7 cellular contexts compared by ENCODE assay signal in the genomic region with DNA sequence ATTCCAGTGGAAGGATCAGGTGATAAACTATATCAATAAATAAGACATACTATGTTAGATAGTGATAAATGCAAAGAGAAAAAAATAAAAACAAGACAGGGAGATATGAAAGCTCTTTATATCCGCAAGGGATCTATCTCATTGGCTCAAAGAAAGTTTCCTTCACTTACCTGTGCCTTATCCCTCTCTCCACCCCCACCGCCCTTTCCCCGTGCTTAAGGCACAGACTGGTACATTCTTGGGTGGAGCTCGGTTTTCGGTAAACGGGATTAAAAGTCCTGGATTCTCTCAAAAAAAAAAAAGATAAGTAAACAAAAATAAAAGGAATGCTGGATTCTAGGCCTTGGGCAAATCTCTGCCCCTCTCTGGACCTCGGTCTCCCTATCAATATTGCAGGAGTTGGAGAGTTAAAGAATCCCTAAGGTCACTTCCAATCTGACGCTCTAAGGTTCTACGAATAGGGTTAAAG. TPM values are rescaled to one million over a fixed set of nuclear protein-coding genes. Genes with fewer than 3 reads are reported as not detected.
DNase-seq lines count a peak whose midpoint lies in the region; ATAC-seq and TF ChIP-seq lines count a peak whose summit lies in the region.

No MANE protein-coding gene starts in this region.

- peaks cover 38% of the 10 kb centered on the region for H3K4me1 Mint-ChIP-seq in HFFc6 (ENCODE audit: low read depth)
- H3K4me1 Mint-ChIP-seq in activated CD4-positive, alpha-beta T cell treated with anti-CD3 and anti-CD28 coated beads, Interleukin-2, amount 10 ng/mL, durations not matched to agents 7 days and 5 days, result peaks cover 59% of the 10 kb centered on the region
- H3K4me1 Mint-ChIP-seq in stimulated activated memory B cell treated with anti-CD40 and anti-IgM and Interleukin-4, amounts not matched to agents 10 μg/mL and 1 μg/mL and 100 μg/mL, for 72 hours, result peaks cover 51% of the 10 kb centered on the region

- ATAC-seq in stimulated activated memory B cell treated with anti-CD40 and anti-IgM and Interleukin-4, amounts not matched to agents 10 μg/mL and 1 μg/mL and 100 μg/mL, for 72 hours, result no peak
- ATAC-seq in HG03108 (IDR thresholded peaks at IDR 0.05; ENCODE audit: unreplicated experiment) (no peak), HG02798 (IDR thresholded peaks at IDR 0.05; ENCODE audit: poor library complexity, unreplicated experiment) (no peak)

- no peaks in the 10 kb centered on the region; the same call in 1 of the 2 replicates for H3K27me3 Mint-ChIP-seq in HFFc6 (ENCODE audit: insufficient read depth)
- H3K27me3 Mint-ChIP-seq in activated CD4-positive, alpha-beta T cell treated with anti-CD3 and anti-CD28 coated beads, Interleukin-2, amount 10 ng/mL, durations not matched to agents 7 days and 5 days, result no peaks in the 10 kb centered on the region
- H3K27me3 Mint-ChIP-seq in stimulated activated memory B cell treated with anti-CD40 and anti-IgM and Interleukin-4, amounts not matched to agents 10 μg/mL and 1 μg/mL and 100 μg/mL, for 72 hours, result no peaks in the 10 kb centered on the region

- H3K9me3 Mint-ChIP-seq in HFFc6, result no peaks in the 10 kb centered on the region
- H3K9me3 Mint-ChIP-seq in activated CD4-positive, alpha-beta T cell treated with anti-CD3 and anti-CD28 coated beads, Interleukin-2, amount 10 ng/mL, durations not matched to agents 7 days and 5 days, result no peaks in the 10 kb centered on the region
- H3K9me3 Mint-ChIP-seq in stimulated activated memory B cell treated with anti-CD40 and anti-IgM and Interleukin-4, amounts not matched to agents 10 μg/mL and 1 μg/mL and 100 μg/mL, for 72 hours, result no peaks in the 10 kb centered on the region

- H3K27ac Mint-ChIP-seq in HFFc6, result peak overlapping the region; percentile 100
- peak overlapping the region; percentile 98 for H3K27ac Mint-ChIP-seq in activated CD4-positive, alpha-beta T cell treated with anti-CD3 and anti-CD28 coated beads, Interleukin-2, amount 10 ng/mL, durations not matched to agents 7 days and 5 days
- H3K27ac Mint-ChIP-seq in stimulated activated memory B cell treated with anti-CD40 and anti-IgM and Interleukin-4, amounts not matched to agents 10 μg/mL and 1 μg/mL and 100 μg/mL, for 72 hours, result peak overlapping the region; percentile 92

- POLR2A ChIA-PET in activated CD4-positive, alpha-beta T cell treated with anti-CD3 and anti-CD28 coated beads, Interleukin-2, amount 10 ng/mL, durations not matched to agents 7 days and 5 days (lab: Charles Lee), result no interaction called here

- CTCF ChIA-PET in activated CD4-positive, alpha-beta T cell treated with anti-CD3 and anti-CD28 coated beads, Interleukin-2, amount 10 ng/mL, durations not matched to agents 7 days and 5 days (lab: Charles Lee), result interaction anchor here (0.7 kb wide), 1 partner anchor 555 kb away, joined by 4 read pairs; no protein-coding TSS in a partner anchor

- TF ChIP-seq CTCF in HFFc6 (IDR thresholded peaks at IDR 0.05), result no peak

- H3K4me3 Mint-ChIP-seq in HFFc6, result peak overlapping the region; percentile 94
- H3K4me3 Mint-ChIP-seq in activated CD4-positive, alpha-beta T cell treated with anti-CD3 and anti-CD28 coated beads, Interleukin-2, amount 10 ng/mL, durations not matched to agents 7 days and 5 days, result peak overlapping the region; percentile 88
- peak overlapping the region; percentile 85 for H3K4me3 Mint-ChIP-seq in stimulated activated memory B cell treated with anti-CD40 and anti-IgM and Interleukin-4, amounts not matched to agents 10 μg/mL and 1 μg/mL and 100 μg/mL, for 72 hours

- H3K4me3 ChIP-seq in iPS-11a (ENCODE audit: low read depth, low read length), result peak overlapping the region; percentile 18

- DNase-seq in HFFc6 (no peak), cerebellum (ENCODE audit: low spot score) (no peak)
- DNase-seq in activated CD4-positive, alpha-beta T cell treated with anti-CD3 and anti-CD28 coated beads, Interleukin-2, amount 10 ng/mL, durations not matched to agents 7 days and 5 days, result no peak

- no peaks in the 10 kb centered on the region for H3K36me3 Mint-ChIP-seq in HFFc6 (ENCODE audit: low read depth)
- H3K36me3 Mint-ChIP-seq in activated CD4-positive, alpha-beta T cell treated with anti-CD3 and anti-CD28 coated beads, Interleukin-2, amount 10 ng/mL, durations not matched to agents 7 days and 5 days (ENCODE audit: low read depth), result peaks cover 8% of the 10 kb centered on the region
- peaks cover 9% of the 10 kb centered on the region for H3K36me3 Mint-ChIP-seq in stimulated activated memory B cell treated with anti-CD40 and anti-IgM and Interleukin-4, amounts not matched to agents 10 μg/mL and 1 μg/mL and 100 μg/mL, for 72 hours

RNA-seq across cellular contexts. Expression of gene DNAJC16, which starts 0.6 kb away (rescaled TPM):
- total RNA-seq in HFFc6 (2021; fragmentation: NEBNext Ultra II Directional; extraction: Animal tissue kit (Norgen Biotek cat#: 25700)), result 10 to 100 TPM; 21.5 to 26.5 (median 22.8) TPM
- total RNA-seq in activated CD4-positive, alpha-beta T cell treated with anti-CD3 and anti-CD28 coated beads, Interleukin-2, amount 10 ng/mL, durations not matched to agents 7 days and 5 days, result 10 to 100 TPM; 18.8 to 19.6 TPM
- 14.2 TPM for total RNA-seq in cerebellum

RNA-seq across cellular contexts. Expression of gene CASP9, which starts 2.0 kb away (rescaled TPM):
- 1 to 10 TPM; 7.2 to 8.9 (median 7.8) TPM for total RNA-seq in HFFc6 (2021; fragmentation: NEBNext Ultra II Directional; extraction: Animal tissue kit (Norgen Biotek cat#: 25700))
- total RNA-seq in activated CD4-positive, alpha-beta T cell treated with anti-CD3 and anti-CD28 coated beads, Interleukin-2, amount 10 ng/mL, durations not matched to agents 7 days and 5 days, result 10 to 100 TPM; 11.3 to 13.4 TPM
- total RNA-seq in cerebellum, result 6.4 TPM

RNA-seq across cellular contexts. Expression of gene CELA2B, which starts 50.2 kb away (rescaled TPM):
- total RNA-seq in HFFc6 (2021; fragmentation: NEBNext Ultra II Directional; extraction: Animal tissue kit (Norgen Biotek cat#: 25700)), result not detected
- total RNA-seq in activated CD4-positive, alpha-beta T cell treated with anti-CD3 and anti-CD28 coated beads, Interleukin-2, amount 10 ng/mL, durations not matched to agents 7 days and 5 days, result not detected
- total RNA-seq in cerebellum, result not detected

RNA-seq across cellular contexts. Expression of gene AGMAT, which starts 58.8 kb away (rescaled TPM):
- total RNA-seq in HFFc6 (2021; fragmentation: NEBNext Ultra II Directional; extraction: Animal tissue kit (Norgen Biotek cat#: 25700)), result under 1 TPM in 3 of 6 experiments, not detected in 3; 0.07 to 0.14 (median 0.09) TPM
- total RNA-seq in activated CD4-positive, alpha-beta T cell treated with anti-CD3 and anti-CD28 coated beads, Interleukin-2, amount 10 ng/mL, durations not matched to agents 7 days and 5 days, result 10 to 100 TPM; 17.0 to 17.6 TPM
- 0.45 TPM for total RNA-seq in cerebellum
